ENCODE assay signal across 8 cellular contexts in genomic region chr15:66700802-66701421, GRCh38. TPM values are rescaled to one million over a fixed set of nuclear protein-coding genes. Genes with fewer than 3 reads are reported as not detected.
DNase-seq lines count a peak whose midpoint lies in the region; ATAC-seq and TF ChIP-seq lines count a peak whose summit lies in the region.

No MANE protein-coding gene starts in this region.

- no CpG with 5 or more reads among the region's 68 CpGs for WGBS in IMR-90 (ENCODE audit: extremely low coverage in 2 of 2, insufficient read length in 1 of 2), 2 experiments
- under 1% methylated on average over 32 of the region's 68 CpGs for WGBS in esophagus muscularis mucosa

- H3K9ac ChIP-seq in IMR-90 (ENCODE audit: low read depth, low read length), result peak overlapping the region; percentile 81

- H4K5ac ChIP-seq in IMR-90 (ENCODE audit: low read depth, low read length), result peak overlapping the region; percentile 0; the same call in 1 of the 2 replicates

- H3K79me1 ChIP-seq in IMR-90 (ENCODE audit: low read depth in 1 of 2, low read length in 2 of 2), result peaks cover 3 to 21% of the 10 kb centered on the region in 2 experiments

- H3K9me1 ChIP-seq in IMR-90 (ENCODE audit: insufficient read depth, low read length), result peaks cover 5% of the 10 kb centered on the region

- H3K4me2 ChIP-seq in IMR-90 (ENCODE audit: low read depth, low read length), result peak overlapping the region; percentile 98
- H3K4me2 ChIP-seq in PC-9, result peak overlapping the region; percentile 95

- no peak overlapping the region; the same call in 1 of the 2 replicates for H2BK20ac ChIP-seq in IMR-90 (ENCODE audit: low read depth, low read length)

- peak overlapping the region; percentile 80 for H3K4ac ChIP-seq in IMR-90 (ENCODE audit: low read depth, low read length)

- POLR2A ChIA-PET in CD8-positive, alpha-beta memory T cell (lab: Charles Lee), result no interaction called here
- POLR2A ChIA-PET in IMR-90 (lab: Charles Lee; ENCODE audit: unreplicated experiment), result interaction anchor here (0.5 kb wide), 1 partner anchor 317 kb away, joined by 5 read pairs; no protein-coding TSS in a partner anchor
- POLR2A ChIA-PET in PC-9 (lab: Charles Lee; ENCODE audit: unreplicated experiment), result interaction anchor here (0.6 to 0.7 kb wide), 2 partner anchors 61 to 183 kb away, joined by 4 to 5 read pairs; no protein-coding TSS in a partner anchor

- no peak for TF ChIP-seq EP300 in esophagus muscularis mucosa (IDR thresholded peaks at IDR 0.05)

- TF ChIP-seq RAD21 in IMR-90 (IDR thresholded peaks at IDR 0.05; ENCODE audit: low read length), result no peak

- H2AFZ ChIP-seq in IMR-90 (replicated peaks; ENCODE audit: low read length, poor library complexity), result peak overlapping the region; percentile 95
- H2AFZ ChIP-seq in PC-9, result peak overlapping the region; percentile 88

- peak overlapping the region; percentile 59 for H3K27ac ChIP-seq in CD8-positive, alpha-beta memory T cell (ENCODE audit: low read depth, low read length)
- H3K27ac ChIP-seq in IMR-90 (ENCODE audit: insufficient read depth, low read length) (peak overlapping the region; percentile 90), PC-9 (no peak overlapping the region), esophagus muscularis mucosa (replicated peaks in 1 of 4) (peak overlapping the region; percentile 84 to 92 (median 88))

- peak overlapping the region; percentile 85 for H2BK5ac ChIP-seq in IMR-90 (ENCODE audit: low read depth, low read length, poor library complexity, severe bottlenecking)

- peak overlapping the region; percentile 1 for H2AK9ac ChIP-seq in IMR-90 (replicated peaks; ENCODE audit: low read depth, low read length, poor library complexity)

- H3K23ac ChIP-seq in IMR-90 (ENCODE audit: low read depth, low read length), result 0 out of 2 replicates have a peak overlapping the region, but pooled peaks have one; percentile 58

- H4K20me1 ChIP-seq in IMR-90 (ENCODE audit: insufficient read depth, low read length) (peaks cover 27% of the 10 kb centered on the region), PC-9 (ENCODE audit: insufficient read depth) (no peaks in the 10 kb centered on the region; the same call in 1 of the 2 replicates)

- BruUV-seq in IMR-90 (replicated peaks; lab: Mats Ljungman, UMichigan) (no TSS peak), PC-9 (replicated peaks; lab: Mats Ljungman, UMichigan) (no TSS peak)

- peaks cover 19% of the 10 kb centered on the region for H3K4me1 ChIP-seq in CD8-positive, alpha-beta memory T cell (ENCODE audit: insufficient read depth, low read length)
- H3K4me1 ChIP-seq in IMR-90 (ENCODE audit: control insufficient read depth, insufficient read depth, low read length) (peaks cover 9% of the 10 kb centered on the region), PC-9 (replicated peaks; ENCODE audit: insufficient read depth) (peaks cover 20% of the 10 kb centered on the region), esophagus muscularis mucosa (peaks cover 20 to 56% (median 42%) of the 10 kb centered on the region in 4 donors)

- H3K36me3 ChIP-seq in CD8-positive, alpha-beta memory T cell (ENCODE audit: insufficient read depth, low read length), result no peaks in the 10 kb centered on the region
- H3K36me3 ChIP-seq in IMR-90 (ENCODE audit: control insufficient read depth, insufficient read depth, low read length) (no peaks in the 10 kb centered on the region), PC-9 (ENCODE audit: low read depth) (no peaks in the 10 kb centered on the region), esophagus muscularis mucosa (peaks cover 0 to 3% (median 0%) of the 10 kb centered on the region in 4 donors)

- peak overlapping the region; percentile 50 for H2BK120ac ChIP-seq in IMR-90 (ENCODE audit: low read depth, low read length)

- 0 out of 3 replicates have a peak overlapping the region, but pooled peaks have one; percentile 5 for H2BK15ac ChIP-seq in IMR-90 (ENCODE audit: low read depth, low read length)

- TF ChIP-seq POLR2A in IMR-90 (IDR thresholded peaks at IDR 0.05; ENCODE audit: low read depth, low read length), result no peak; the same call in 1 of the 2 replicates
- TF ChIP-seq POLR2A in esophagus muscularis mucosa (IDR thresholded peaks at IDR 0.05; ENCODE audit: low read depth), result no peak

- H2AK5ac ChIP-seq in IMR-90 (ENCODE audit: low read depth, low read length), result peak overlapping the region; percentile 65; the same call in 1 of the 2 replicates

- CTCF ChIA-PET in CD8-positive, alpha-beta memory T cell (lab: Charles Lee), result no interaction called here
- CTCF ChIA-PET in IMR-90 (lab: Yijun Ruan, JAX), result no interaction called here
- CTCF ChIA-PET in PC-9 (lab: Charles Lee), result interaction anchor here (0.7 to 0.9 kb wide), 3 partner anchors 77 to 412 kb away, joined by 3 to 19 read pairs (median 12); no protein-coding TSS in a partner anchor

- intact Hi-C loops in IMR-90 (cut with micrococcal nuclease) (loop anchor here (5.0 to 10.0 kb wide), 2 partner anchors 46 to 196 kb away; partner anchors contain the start of genes RPL4 and ZWILCH), PC-9 (cut with micrococcal nuclease; ENCODE audit: unreplicated experiment) (no loop called here), esophagus muscularis mucosa (cut with DNase I) (loop anchor here (2.0 kb wide), 1 partner anchor 148 kb away; no protein-coding TSS in a partner anchor)

- in situ Hi-C loops in IMR-90 (cut with MboI; ENCODE audit: low sequenced_read_pairs), result loop anchor here (25.0 kb wide), 1 partner anchor 136 kb away; no protein-coding TSS in a partner anchor

- peak overlapping the region; percentile 82; the same call in 1 of the 2 replicates for H4K91ac ChIP-seq in IMR-90 (ENCODE audit: insufficient read depth, low read depth, low read length)

- peak overlapping the region; percentile 81 to 83; a peak in 3 of 4 replicates for H4K8ac ChIP-seq in IMR-90 (ENCODE audit: low read depth in 2 of 2, low read length in 2 of 2)

- peaks cover 28% of the 10 kb centered on the region for H3K79me2 ChIP-seq in PC-9 (ENCODE audit: low read depth)

- H3K4me3 Mint-ChIP-seq in CD8-positive, alpha-beta memory T cell, result peak overlapping the region; percentile 81 to 93 (median 90)
- peak overlapping the region; percentile 82 for H3K4me3 Mint-ChIP-seq in activated T-cell treated with anti-CD3 and anti-CD28 coated beads, Interleukin-2, amount 50 U/mL, for 24 hours

- peak overlapping the region; percentile 5; the same call in 1 of the 2 replicates for H3K18ac ChIP-seq in IMR-90 (ENCODE audit: low read depth, low read length)

- peak overlapping the region in 2 of 8 donors; percentile 23 to 85 for H3K27ac Mint-ChIP-seq in CD8-positive, alpha-beta memory T cell
- H3K27ac Mint-ChIP-seq in activated T-cell treated with anti-CD3 and anti-CD28 coated beads, Interleukin-2, amount 50 U/mL, for 24 hours, result peak overlapping the region; percentile 79

- H3K9me3 Mint-ChIP-seq in CD8-positive, alpha-beta memory T cell, result no peaks in the 10 kb centered on the region
- H3K9me3 Mint-ChIP-seq in activated T-cell treated with anti-CD3 and anti-CD28 coated beads, Interleukin-2, amount 50 U/mL, for 24 hours, result no peaks in the 10 kb centered on the region

- H3K14ac ChIP-seq in IMR-90 (replicated peaks; ENCODE audit: low read depth, low read length), result peak overlapping the region; percentile 20; the same call in 1 of the 2 replicates

- TF ChIP-seq CTCF in GM20000 (IDR thresholded peaks at IDR 0.05; ENCODE audit: extremely low read depth, missing control alignments) (no peak), IMR-90 (conservative IDR thresholded peaks at IDR 0.05; ENCODE audit: low read depth, low read length) (no peak), PC-9 (conservative IDR thresholded peaks at IDR 0.05) (no peak), esophagus muscularis mucosa (IDR thresholded peaks at IDR 0.05) (peak in 1 of 3 experiments; percentile 6)

- H3K56ac ChIP-seq in IMR-90 (ENCODE audit: extremely low read depth, insufficient read depth, low read length), result peak overlapping the region; percentile 87; the same call in 1 of the 2 replicates

- ATAC-seq in IMR-90 (ENCODE audit: low read depth), result peak; percentile 80

- dilution Hi-C loops in IMR-90 (cut with HindIII; ENCODE audit: low sequenced_read_pairs, unreplicated experiment), result no loop called here

- no peaks in the 10 kb centered on the region for H3K9me3 ChIP-seq in CD8-positive, alpha-beta memory T cell (ENCODE audit: low read length)
- no peaks in the 10 kb centered on the region for H3K9me3 ChIP-seq in IMR-90 (ENCODE audit: control insufficient read depth, insufficient read depth, low read length)
- H3K9me3 ChIP-seq in PC-9 (ENCODE audit: insufficient read depth, low read depth), result no peaks in the 10 kb centered on the region
- no peaks in the 10 kb centered on the region for H3K9me3 ChIP-seq in esophagus muscularis mucosa

- peak; percentile 73 to 83 (median 81) for DNase-seq in CD8-positive, alpha-beta memory T cell
- DNase-seq in GM20000 (ENCODE audit: low spot score), result peak; percentile 98
- DNase-seq in IMR-90, result peak; percentile 91
- peak; percentile 78 to 97 for DNase-seq in PC-9
- DNase-seq in activated T-cell treated with anti-CD3 and anti-CD28 coated beads, Interleukin-2, amount 50 U/mL, for 24 hours, result peak; percentile 91
- peak; percentile 98 for DNase-seq in esophagus muscularis mucosa (ENCODE audit: extremely low spot score)
- peak; percentile 96 for DNase-seq in myocyte (ENCODE audit: low read depth)
- peak; percentile 62 for DNase-seq in stimulated activated CD8-positive, alpha-beta memory T cell treated with anti-CD3 and anti-CD28 coated beads, Interleukin-7, amount 100 ng/mL, for 24 hours (ENCODE audit: low read depth)

- H3K27me3 ChIP-seq in CD8-positive, alpha-beta memory T cell (ENCODE audit: insufficient read depth, low read length, poor library complexity, severe bottlenecking), result peaks cover 20% of the 10 kb centered on the region
- no peaks in the 10 kb centered on the region for H3K27me3 ChIP-seq in IMR-90 (ENCODE audit: control insufficient read depth, insufficient read depth, low read length)
- no peaks in the 10 kb centered on the region for H3K27me3 ChIP-seq in PC-9 (ENCODE audit: insufficient read depth, low read depth)
- H3K27me3 ChIP-seq in esophagus muscularis mucosa, result no peaks in the 10 kb centered on the region

- peaks cover 18 to 31% of the 10 kb centered on the region in 2 donors for H3K27me3 Mint-ChIP-seq in CD8-positive, alpha-beta memory T cell
- peaks cover 31% of the 10 kb centered on the region for H3K27me3 Mint-ChIP-seq in activated T-cell treated with anti-CD3 and anti-CD28 coated beads, Interleukin-2, amount 50 U/mL, for 24 hours

- H3K9me2 ChIP-seq in PC-9 (ENCODE audit: insufficient read depth), result no peaks in the 10 kb centered on the region

- H3K4me1 Mint-ChIP-seq in CD8-positive, alpha-beta memory T cell, result peaks cover 19 to 30% (median 21%) of the 10 kb centered on the region in 3 donors
- peaks cover 20% of the 10 kb centered on the region for H3K4me1 Mint-ChIP-seq in activated T-cell treated with anti-CD3 and anti-CD28 coated beads, Interleukin-2, amount 50 U/mL, for 24 hours (ENCODE audit: low read depth)

- H3K4me3 ChIP-seq in CD8-positive, alpha-beta memory T cell (ENCODE audit: low read length), result peak overlapping the region; percentile 84
- H3K4me3 ChIP-seq in IMR-90 (ENCODE audit: insufficient read depth, low read depth, low read length) (peak overlapping the region; percentile 68), PC-9 (peak overlapping the region; percentile 81), esophagus muscularis mucosa (peak overlapping the region; percentile 66 to 86 (median 74))

- H3F3A ChIP-seq in PC-9 (ENCODE audit: insufficient read depth, low read depth), result peaks cover 5% of the 10 kb centered on the region; the same call in 1 of the 2 replicates

- no peaks in the 10 kb centered on the region for H3K36me3 Mint-ChIP-seq in CD8-positive, alpha-beta memory T cell
- H3K36me3 Mint-ChIP-seq in activated T-cell treated with anti-CD3 and anti-CD28 coated beads, Interleukin-2, amount 50 U/mL, for 24 hours (ENCODE audit: low read depth), result no peaks in the 10 kb centered on the region

RNA-seq across cellular contexts. Expression of gene SMAD6, which starts 1.1 kb away (rescaled TPM):
- total RNA-seq in CD8-positive, alpha-beta memory T cell, result under 1 TPM; 0.04 to 0.26 TPM
- polyA plus RNA-seq in CD8-positive, alpha-beta memory T cell, result not detected
- total RNA-seq in IMR-90 (2012; rRNA removed) (3.6 and 4.8 TPM in 2 replicates), PC-9 (2021) (7.1 and 10.6 TPM in 2 replicates), esophagus muscularis mucosa (10 to 100 TPM in 3 of 4 donors, 1 to 10 TPM in 1; 9.4 to 18.9 (median 14.3) TPM), myocyte (2.5 and 3.5 TPM in 2 replicates)
- 8.5 and 13.6 TPM in 2 replicates for polyA plus RNA-seq in IMR-90 (2012; rRNA removed)
- polyA plus RNA-seq in IMR-90 (2012; cell fraction: cytosol; rRNA removed), result 4.7 and 9.3 TPM in 2 replicates
- polyA plus RNA-seq in IMR-90 (2012; cell fraction: nucleus; rRNA removed; ENCODE audit: low replicate concordance), result 17.3 and 42.6 TPM in 2 replicates
- polyA plus RNA-seq in myocyte (2012), result 1.2 TPM
